Comparison of ENCODE assay signal across 29 cellular contexts in genomic region chr1:225888289-225888897, GRCh38. TPM values are rescaled to one million over a fixed set of nuclear protein-coding genes. Genes with fewer than 3 reads are reported as not detected.
DNase-seq lines count a peak whose midpoint lies in the region; ATAC-seq lines count a peak whose summit lies in the region.
"Had no signal": no experiment of that assay in that cellular context is flagged by ENCODE, and none has a peak within 500 bp of the region (broad histone marks: within the 10 kb centered on the region; RNA-seq: fewer than 3 reads in every experiment).

No MANE protein-coding gene starts in this region.

- H3K23ac ChIP-seq in neuronal stem cell (ENCODE audit: low read depth, low read length, poor library complexity): peak overlapping the region; percentile 100

- H3K4me3 ChIP-seq in CD4-positive, CD25-positive, alpha-beta regulatory T cell (ENCODE audit: low read depth, low read length): no peak overlapping the region
- H3K4me3 ChIP-seq in HUES48 (ENCODE audit: low read depth, low read length) (peak overlapping the region; percentile 57), iPS-11a (ENCODE audit: low read depth, low read length) (peak overlapping the region; percentile 27), neuronal stem cell (ENCODE audit: low read length in 2 of 2) (no peak overlapping the region)
- H3K4me3 ChIP-seq in naive thymus-derived CD4-positive, alpha-beta T cell (ENCODE audit: low read length): no peak overlapping the region
- H3K4me3 ChIP-seq: esophagus squamous epithelium, gastrocnemius medialis, GM12878, sigmoid colon, SJSA1 had no signal

- H3K9me3 ChIP-seq in CD4-positive, CD25-positive, alpha-beta regulatory T cell (ENCODE audit: control insufficient read depth in 2 of 2, low read length in 2 of 2): no peaks in the 10 kb centered on the region
- H3K9me3 ChIP-seq in HUES48 (ENCODE audit: control insufficient read depth, insufficient read depth, low read length) (no peaks in the 10 kb centered on the region), neuronal stem cell (replicated peaks in 1 of 2; ENCODE audit: control insufficient read depth in 2 of 2, insufficient read depth in 1 of 2, low read depth in 1 of 2, low read length in 2 of 2) (no peaks in the 10 kb centered on the region)
- no peaks in the 10 kb centered on the region for H3K9me3 ChIP-seq in naive thymus-derived CD4-positive, alpha-beta T cell (ENCODE audit: control insufficient read depth in 2 of 3, low read length in 3 of 3)
- H3K9me3 ChIP-seq: esophagus squamous epithelium, gastrocnemius medialis, sigmoid colon, SJSA1 had no signal

- no peaks in the 10 kb centered on the region for H3K36me3 ChIP-seq in CD4-positive, CD25-positive, alpha-beta regulatory T cell (ENCODE audit: control insufficient read depth, insufficient read depth, low read length)
- H3K36me3 ChIP-seq in HUES48 (ENCODE audit: control insufficient read depth, insufficient read depth, low read length): peaks cover 8% of the 10 kb centered on the region; the same call in 1 of the 2 replicates
- no peaks in the 10 kb centered on the region for H3K36me3 ChIP-seq in neuronal stem cell (replicated peaks in 1 of 2; ENCODE audit: control insufficient read depth in 2 of 2, insufficient read depth in 2 of 2, low read length in 2 of 2)
- no peaks in the 10 kb centered on the region for H3K36me3 ChIP-seq in naive thymus-derived CD4-positive, alpha-beta T cell (ENCODE audit: control insufficient read depth in 2 of 3, insufficient read depth in 3 of 3, low read length in 3 of 3)
- H3K36me3 ChIP-seq: esophagus squamous epithelium, gastrocnemius medialis, sigmoid colon, SJSA1 had no signal

- peaks cover 0 to 35% (median 4%) of the 10 kb centered on the region in 4 donors for H3K4me1 Mint-ChIP-seq in CD4-positive, CD25-positive, alpha-beta regulatory T cell
- H3K4me1 Mint-ChIP-seq in naive thymus-derived CD4-positive, alpha-beta T cell: peaks cover 6 to 33% (median 15%) of the 10 kb centered on the region in 7 donors

- H3K9ac ChIP-seq in HUES48 (ENCODE audit: low read depth, low read length): peak overlapping the region; percentile 66
- H3K9ac ChIP-seq in neuronal stem cell (ENCODE audit: low read depth, low read length, poor library complexity): peak overlapping the region; percentile 70

- H4K91ac ChIP-seq in neuronal stem cell (ENCODE audit: low read depth, low read length, poor library complexity): no peak overlapping the region

- H3K4me1 ChIP-seq in CD4-positive, CD25-positive, alpha-beta regulatory T cell (ENCODE audit: control insufficient read depth, insufficient read depth, low read length, poor library complexity, severe bottlenecking): peaks cover 10% of the 10 kb centered on the region
- H3K4me1 ChIP-seq in HUES48 (ENCODE audit: control insufficient read depth, insufficient read depth, low read length) (peaks cover 32% of the 10 kb centered on the region), neuronal stem cell (ENCODE audit: control insufficient read depth in 2 of 2, insufficient read depth in 1 of 2, low read depth in 1 of 2, low read length in 2 of 2) (peaks cover 2 to 12% of the 10 kb centered on the region in 2 donors)
- peaks cover 3 to 10% of the 10 kb centered on the region in 2 donors for H3K4me1 ChIP-seq in naive thymus-derived CD4-positive, alpha-beta T cell (ENCODE audit: control insufficient read depth in 2 of 2, insufficient read depth in 2 of 2, low read length in 2 of 2)

- no peaks in the 10 kb centered on the region for H3K36me3 Mint-ChIP-seq in CD4-positive, CD25-positive, alpha-beta regulatory T cell
- peaks cover 0 to 2% (median 0%) of the 10 kb centered on the region in 5 donors for H3K36me3 Mint-ChIP-seq in naive thymus-derived CD4-positive, alpha-beta T cell
- H3K36me3 Mint-ChIP-seq: activated naive CD8-positive, alpha-beta T cell treated with anti-CD3 and anti-CD28 coated beads, Interleukin-2, amount 10 ng/mL, durations not matched to agents 7 days and 5 days; naive B cell had no signal

- DNase-seq in CD4-positive, CD25-positive, alpha-beta regulatory T cell: no peak
- DNase-seq in neuronal stem cell (ENCODE audit: low spot score) (no peak), mesenteric fat pad (ENCODE audit: low spot score) (no peak)
- no peak for DNase-seq in activated CD4-positive, alpha-beta T cell treated with anti-CD3 and anti-CD28 coated beads, Interleukin-2, amount 50 U/mL, for 1 hour
- DNase-seq in naive thymus-derived CD4-positive, alpha-beta T cell: no peak
- DNase-seq: activated CD4-positive, alpha-beta T cell treated with anti-CD3 and anti-CD28 coated beads, Interleukin-2, amount 10 ng/mL, durations not matched to agents 7 days and 5 days; activated naive CD8-positive, alpha-beta T cell treated with anti-CD3 and anti-CD28 coated beads, Interleukin-2, amount 10 ng/mL, durations not matched to agents 7 days and 5 days; effector CD4-positive, alpha-beta T cell; esophagus squamous epithelium; gastrocnemius medialis; hypothalamus; mammary epithelial cell; naive B cell; NCI-H1105; NCI-H2081 treated with DMSO at 0.1 percent for 48 hours; sigmoid colon; stimulated activated CD4-positive, alpha-beta T cell treated with anti-CD3 and anti-CD28 coated beads, Interleukin-15, amount 100 ng/mL, for 24 hours; stimulated activated CD8-positive, alpha-beta memory T cell treated with anti-CD3 and anti-CD28 coated beads, Interleukin-4, amount 100 ng/mL, for 48 hours; substantia nigra; T-helper 17 cell had no signal

- no peak overlapping the region for H3K27ac ChIP-seq in CD4-positive, CD25-positive, alpha-beta regulatory T cell (ENCODE audit: insufficient read depth, low read length, poor library complexity, severe bottlenecking)
- H3K27ac ChIP-seq in HUES48 (ENCODE audit: low read depth, low read length): peak overlapping the region; percentile 53
- H3K27ac ChIP-seq in neuronal stem cell (replicated peaks; ENCODE audit: low read length): no peak overlapping the region
- no peak overlapping the region for H3K27ac ChIP-seq in naive thymus-derived CD4-positive, alpha-beta T cell (ENCODE audit: low read depth, low read length)
- H3K27ac ChIP-seq: C4-2B, esophagus squamous epithelium, gastrocnemius medialis, sigmoid colon, SJSA1 had no signal

- H3K18ac ChIP-seq in neuronal stem cell (ENCODE audit: low read length): peak overlapping the region; percentile 27

- H2BK12ac ChIP-seq in neuronal stem cell (ENCODE audit: low read length): no peak overlapping the region

- no peak overlapping the region for H2BK5ac ChIP-seq in neuronal stem cell (ENCODE audit: low read length)

- peaks cover 0 to 2% (median 0%) of the 10 kb centered on the region in 7 donors for H3K9me3 Mint-ChIP-seq in CD4-positive, CD25-positive, alpha-beta regulatory T cell
- no peaks in the 10 kb centered on the region for H3K9me3 Mint-ChIP-seq in naive thymus-derived CD4-positive, alpha-beta T cell
- H3K9me3 Mint-ChIP-seq: activated CD4-positive, alpha-beta T cell treated with anti-CD3 and anti-CD28 coated beads, Interleukin-2, amount 10 ng/mL, durations not matched to agents 7 days and 5 days; activated naive CD8-positive, alpha-beta T cell treated with anti-CD3 and anti-CD28 coated beads, Interleukin-2, amount 10 ng/mL, durations not matched to agents 7 days and 5 days; activated T-helper 17 cell treated with anti-CD3 and anti-CD28 coated beads, Interleukin-2, amount 50 U/mL, for 72 hours; naive B cell had no signal

- peak overlapping the region in 2 of 3 donors; percentile 36 to 65 for H3K27ac Mint-ChIP-seq in CD4-positive, CD25-positive, alpha-beta regulatory T cell
- peak overlapping the region in 1 of 9 donors; percentile 59 for H3K27ac Mint-ChIP-seq in naive thymus-derived CD4-positive, alpha-beta T cell
- H3K27ac Mint-ChIP-seq: activated naive CD8-positive, alpha-beta T cell treated with anti-CD3 and anti-CD28 coated beads, Interleukin-2, amount 10 ng/mL, durations not matched to agents 7 days and 5 days; activated T-helper 17 cell treated with anti-CD3 and anti-CD28 coated beads, Interleukin-2, amount 50 U/mL, for 72 hours; T-helper 17 cell had no signal

- H3K4ac ChIP-seq in neuronal stem cell (ENCODE audit: low read length): no peak overlapping the region

- H3K4me2 ChIP-seq in neuronal stem cell (ENCODE audit: insufficient read depth, low read length, poor library complexity, severe bottlenecking): no peak overlapping the region

- no peaks in the 10 kb centered on the region for H3K79me1 ChIP-seq in neuronal stem cell (ENCODE audit: low read depth, low read length)

- no peaks in the 10 kb centered on the region for H3K27me3 Mint-ChIP-seq in CD4-positive, CD25-positive, alpha-beta regulatory T cell
- H3K27me3 Mint-ChIP-seq in naive thymus-derived CD4-positive, alpha-beta T cell: peaks cover 0 to 36% (median 0%) of the 10 kb centered on the region in 5 donors
- H3K27me3 Mint-ChIP-seq: activated T-helper 17 cell treated with anti-CD3 and anti-CD28 coated beads, Interleukin-2, amount 50 U/mL, for 72 hours; T-helper 17 cell had no signal

- no peak overlapping the region for H2BK120ac ChIP-seq in neuronal stem cell (ENCODE audit: low read depth, low read length)

- WGBS in neuronal stem cell (ENCODE audit: extremely low coverage in 2 of 2, insufficient read length in 2 of 2, insufficient replicate concordance in 1 of 2), 2 donors: no CpG with 5 or more reads among the region's 18 CpGs

- H2BK15ac ChIP-seq in neuronal stem cell (ENCODE audit: low read length): no peak overlapping the region

- POLR2A ChIA-PET in naive thymus-derived CD4-positive, alpha-beta T cell (lab: Charles Lee): interaction anchor here (1.0 to 12.8 kb wide), 4 partner anchors 8 to 111 kb away, joined by 3 to 396 read pairs (median 10); partner anchors contain the start of genes SDE2 and TMEM63A

- peak overlapping the region in 1 of 4 donors; percentile 38 for H3K4me3 Mint-ChIP-seq in CD4-positive, CD25-positive, alpha-beta regulatory T cell
- no peak overlapping the region for H3K4me3 Mint-ChIP-seq in naive thymus-derived CD4-positive, alpha-beta T cell
- H3K4me3 Mint-ChIP-seq: activated CD4-positive, alpha-beta T cell treated with anti-CD3 and anti-CD28 coated beads, Interleukin-2, amount 10 ng/mL, durations not matched to agents 7 days and 5 days; activated naive CD8-positive, alpha-beta T cell treated with anti-CD3 and anti-CD28 coated beads, Interleukin-2, amount 10 ng/mL, durations not matched to agents 7 days and 5 days; activated T-helper 17 cell treated with anti-CD3 and anti-CD28 coated beads, Interleukin-2, amount 50 U/mL, for 72 hours; T-helper 17 cell had no signal

- CTCF ChIA-PET in naive thymus-derived CD4-positive, alpha-beta T cell (lab: Charles Lee): no interaction called here

- H4K8ac ChIP-seq in neuronal stem cell (ENCODE audit: low read depth, low read length): no peak overlapping the region

- no peak overlapping the region for H3K14ac ChIP-seq in neuronal stem cell (ENCODE audit: low read length)

- peak overlapping the region; percentile 24 for H2AFZ ChIP-seq in neuronal stem cell (ENCODE audit: low read length)

- peak overlapping the region; percentile 92 for H2AK5ac ChIP-seq in neuronal stem cell (ENCODE audit: low read depth, low read length)

- no peaks in the 10 kb centered on the region for H3K27me3 ChIP-seq in CD4-positive, CD25-positive, alpha-beta regulatory T cell (ENCODE audit: control insufficient read depth, insufficient read depth, low read length)
- H3K27me3 ChIP-seq in HUES48 (ENCODE audit: control insufficient read depth, insufficient read depth, low read length) (peaks cover 6% of the 10 kb centered on the region; the same call in 1 of the 2 replicates), neuronal stem cell (ENCODE audit: control insufficient read depth in 3 of 3, insufficient read depth in 3 of 3, low read depth in 1 of 3, low read length in 3 of 3) (peaks cover 0 to 20% (median 2%) of the 10 kb centered on the region in 3 experiments)
- H3K27me3 ChIP-seq in naive thymus-derived CD4-positive, alpha-beta T cell (ENCODE audit: control insufficient read depth in 2 of 2, insufficient read depth in 2 of 2, low read length in 2 of 2): no peaks in the 10 kb centered on the region
- H3K27me3 ChIP-seq: gastrocnemius medialis, sigmoid colon, SJSA1 had no signal

- ATAC-seq in CD4-positive, CD25-positive, alpha-beta regulatory T cell (ENCODE audit: low read depth in 2 of 2): no peak
- ATAC-seq in HG02678 (IDR thresholded peaks at IDR 0.05; ENCODE audit: unreplicated experiment): no peak
- no peak for ATAC-seq in naive thymus-derived CD4-positive, alpha-beta T cell
- ATAC-seq: activated T-helper 17 cell treated with anti-CD3 and anti-CD28 coated beads, Interleukin-2, amount 50 U/mL, for 72 hours; gastrocnemius medialis; T-helper 17 cell had no signal

- intact Hi-C loops in naive thymus-derived CD4-positive, alpha-beta T cell (cut with micrococcal nuclease): no loop called here

RNA-seq across cellular contexts. Expression of gene LEFTY1, which starts 0.6 kb away (rescaled TPM):
- total RNA-seq in CD4-positive, CD25-positive, alpha-beta regulatory T cell: 0.39 TPM
- polyA plus RNA-seq in CD4-positive, CD25-positive, alpha-beta regulatory T cell: under 1 TPM in 2 of 4 donors, not detected in 2; 0.13 to 0.17 TPM
- polyA plus RNA-seq in neuronal stem cell (2013, experiment 1 of 2): 0.33 TPM
- polyA plus RNA-seq in neuronal stem cell (2013, experiment 2 of 2): 0.21 TPM
- total RNA-seq in mesenteric fat pad: not detected
- total RNA-seq in naive thymus-derived CD4-positive, alpha-beta T cell: under 1 TPM in 2 of 5 experiments, not detected in 3; 0.84 to 0.85 TPM
- polyA plus RNA-seq in naive thymus-derived CD4-positive, alpha-beta T cell: not detected
- total RNA-seq: activated CD4-positive, alpha-beta T cell treated with anti-CD3 and anti-CD28 coated beads, Interleukin-2, amount 10 ng/mL, durations not matched to agents 7 days and 5 days; activated T-helper 17 cell treated with anti-CD3 and anti-CD28 coated beads, Interleukin-2, amount 50 U/mL, for 72 hours; cerebellum; esophagus squamous epithelium; mammary epithelial cell; sigmoid colon; SJSA1 had no signal
- polyA plus RNA-seq: keratinocyte, mammary epithelial cell had no signal

RNA-seq across cellular contexts. Expression of gene TMEM63A, which starts 6.2 kb away (rescaled TPM):
- 454 TPM for total RNA-seq in CD4-positive, CD25-positive, alpha-beta regulatory T cell
- polyA plus RNA-seq in CD4-positive, CD25-positive, alpha-beta regulatory T cell: 10 to 100 TPM; 66.9 to 72.2 (median 69.3) TPM
- 9.6 TPM for polyA plus RNA-seq in neuronal stem cell (2013, experiment 1 of 2)
- 8.6 TPM for polyA plus RNA-seq in neuronal stem cell (2013, experiment 2 of 2)
- total RNA-seq in mesenteric fat pad: 79.7 TPM
- total RNA-seq in naive thymus-derived CD4-positive, alpha-beta T cell: 100 to 1,000 TPM; 189 to 611 (median 383) TPM
- polyA plus RNA-seq in naive thymus-derived CD4-positive, alpha-beta T cell: 10 to 100 TPM; 55.0 to 85.3 TPM

RNA-seq across cellular contexts. Expression of gene PYCR2, which starts 35.7 kb away (rescaled TPM):
- 51.6 TPM for total RNA-seq in CD4-positive, CD25-positive, alpha-beta regulatory T cell
- polyA plus RNA-seq in CD4-positive, CD25-positive, alpha-beta regulatory T cell: 10 to 100 TPM; 56.7 to 74.6 (median 67.7) TPM
- 52.5 TPM for polyA plus RNA-seq in neuronal stem cell (2013, experiment 1 of 2)
- polyA plus RNA-seq in neuronal stem cell (2013, experiment 2 of 2): 54.2 TPM
- 48.9 TPM for total RNA-seq in mesenteric fat pad
- 100 to 1,000 TPM in 3 of 5 experiments, 10 to 100 TPM in 2; 46.4 to 137 (median 109) TPM for total RNA-seq in naive thymus-derived CD4-positive, alpha-beta T cell
- polyA plus RNA-seq in naive thymus-derived CD4-positive, alpha-beta T cell: 100 to 1,000 TPM; 112 to 148 TPM

RNA-seq across cellular contexts. Expression of gene LEFTY2, which starts 52.6 kb away (rescaled TPM):
- not detected for total RNA-seq in CD4-positive, CD25-positive, alpha-beta regulatory T cell
- polyA plus RNA-seq in CD4-positive, CD25-positive, alpha-beta regulatory T cell: not detected
- 0.11 TPM for polyA plus RNA-seq in neuronal stem cell (2013, experiment 1 of 2)
- polyA plus RNA-seq in neuronal stem cell (2013, experiment 2 of 2): 0.10 TPM
- 2.2 TPM for total RNA-seq in mesenteric fat pad
- total RNA-seq in naive thymus-derived CD4-positive, alpha-beta T cell: not detected
- polyA plus RNA-seq in naive thymus-derived CD4-positive, alpha-beta T cell: under 1 TPM in 1 of 2 donors, not detected in 1; 0.45 TPM
- total RNA-seq: activated CD4-positive, alpha-beta T cell treated with anti-CD3 and anti-CD28 coated beads, Interleukin-2, amount 10 ng/mL, durations not matched to agents 7 days and 5 days; activated naive CD8-positive, alpha-beta T cell treated with anti-CD3 and anti-CD28 coated beads, Interleukin-2, amount 10 ng/mL, durations not matched to agents 7 days and 5 days; activated T-helper 17 cell treated with anti-CD3 and anti-CD28 coated beads, Interleukin-2, amount 50 U/mL, for 72 hours; esophagus squamous epithelium; GM12878; mammary epithelial cell; SJSA1; T-helper 17 cell had no signal
- polyA plus RNA-seq: GM12878, keratinocyte, mammary epithelial cell had no signal

Comparison
In these comparisons a context has a peak if more than half of its experiments do, and no peak if none do; other contexts are left out.
1. H3K4me3 ChIP-seq: peak in HUES48 (single experiment) and iPS-11a (single experiment); none in CD4-positive, CD25-positive, alpha-beta regulatory T cell (single experiment), neuronal stem cell (0 of 2) and naive thymus-derived CD4-positive, alpha-beta T cell (single experiment).